In genomic region chr3:61645148-61645547, GRCh38 we compare ENCODE assay signal across 1 cellular context.
A peak's percentile ranks its signal among the peaks of the same experiment; 100 is the strongest.
TF ChIP-seq lines count a peak whose summit lies in the region.

No MANE protein-coding gene starts in this region.

TF ChIP-seq in HepG2, 621 proteins besides CTCF, POLR2A, EP300 and RAD21 (continued from another document and continues in another):
- no peak for TF ChIP-seq AKNA (CRISPR knock-in tag; IDR thresholded peaks at IDR 0.05; ENCODE audit: borderline replicate concordance)
- peak; percentile 14; the same call in 1 of the 2 replicates for TF ChIP-seq HMG20A (CRISPR knock-in tag; IDR thresholded peaks at IDR 0.05; ENCODE audit: borderline replicate concordance)
- TF ChIP-seq, protein P1, sequence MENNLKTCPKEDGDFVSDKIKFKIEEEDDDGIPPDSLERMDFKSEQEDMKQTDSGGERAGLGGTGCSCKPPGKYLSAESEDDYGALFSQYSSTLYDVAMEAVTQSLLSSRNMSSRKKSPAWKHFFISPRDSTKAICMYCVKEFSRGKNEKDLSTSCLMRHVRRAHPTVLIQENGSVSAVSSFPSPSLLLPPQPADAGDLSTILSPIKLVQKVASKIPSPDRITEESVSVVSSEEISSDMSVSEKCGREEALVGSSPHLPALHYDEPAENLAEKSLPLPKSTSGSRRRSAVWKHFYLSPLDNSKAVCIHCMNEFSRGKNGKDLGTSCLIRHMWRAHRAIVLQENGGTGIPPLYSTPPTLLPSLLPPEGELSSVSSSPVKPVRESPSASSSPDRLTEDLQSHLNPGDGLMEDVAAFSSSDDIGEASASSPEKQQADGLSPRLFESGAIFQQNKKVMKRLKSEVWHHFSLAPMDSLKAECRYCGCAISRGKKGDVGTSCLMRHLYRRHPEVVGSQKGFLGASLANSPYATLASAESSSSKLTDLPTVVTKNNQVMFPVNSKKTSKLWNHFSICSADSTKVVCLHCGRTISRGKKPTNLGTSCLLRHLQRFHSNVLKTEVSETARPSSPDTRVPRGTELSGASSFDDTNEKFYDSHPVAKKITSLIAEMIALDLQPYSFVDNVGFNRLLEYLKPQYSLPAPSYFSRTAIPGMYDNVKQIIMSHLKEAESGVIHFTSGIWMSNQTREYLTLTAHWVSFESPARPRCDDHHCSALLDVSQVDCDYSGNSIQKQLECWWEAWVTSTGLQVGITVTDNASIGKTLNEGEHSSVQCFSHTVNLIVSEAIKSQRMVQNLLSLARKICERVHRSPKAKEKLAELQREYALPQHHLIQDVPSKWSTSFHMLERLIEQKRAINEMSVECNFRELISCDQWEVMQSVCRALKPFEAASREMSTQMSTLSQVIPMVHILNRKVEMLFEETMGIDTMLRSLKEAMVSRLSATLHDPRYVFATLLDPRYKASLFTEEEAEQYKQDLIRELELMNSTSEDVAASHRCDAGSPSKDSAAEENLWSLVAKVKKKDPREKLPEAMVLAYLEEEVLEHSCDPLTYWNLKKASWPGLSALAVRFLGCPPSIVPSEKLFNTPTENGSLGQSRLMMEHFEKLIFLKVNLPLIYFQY (CRISPR knock-in tag; IDR thresholded peaks at IDR 0.05; ENCODE audit: borderline replicate concordance): no peak
- TF ChIP-seq, protein P2, sequence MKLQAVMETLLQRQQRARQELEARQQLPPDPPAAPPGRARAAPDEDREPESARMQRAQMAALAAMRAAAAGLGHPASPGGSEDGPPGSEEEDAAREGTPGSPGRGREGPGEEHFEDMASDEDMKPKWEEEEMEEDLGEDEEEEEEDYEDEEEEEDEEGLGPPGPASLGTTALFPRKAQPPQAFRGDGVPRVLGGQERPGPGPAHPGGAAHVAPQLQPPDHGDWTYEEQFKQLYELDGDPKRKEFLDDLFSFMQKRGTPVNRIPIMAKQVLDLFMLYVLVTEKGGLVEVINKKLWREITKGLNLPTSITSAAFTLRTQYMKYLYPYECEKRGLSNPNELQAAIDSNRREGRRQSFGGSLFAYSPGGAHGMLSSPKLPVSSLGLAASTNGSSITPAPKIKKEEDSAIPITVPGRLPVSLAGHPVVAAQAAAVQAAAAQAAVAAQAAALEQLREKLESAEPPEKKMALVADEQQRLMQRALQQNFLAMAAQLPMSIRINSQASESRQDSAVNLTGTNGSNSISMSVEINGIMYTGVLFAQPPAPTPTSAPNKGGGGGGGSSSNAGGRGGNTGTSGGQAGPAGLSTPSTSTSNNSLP (IDR thresholded peaks at IDR 0.05; ENCODE audit: low read depth, low read length): peak; percentile 19; the same call in 1 of the 2 replicates
- TF ChIP-seq, protein P3, sequence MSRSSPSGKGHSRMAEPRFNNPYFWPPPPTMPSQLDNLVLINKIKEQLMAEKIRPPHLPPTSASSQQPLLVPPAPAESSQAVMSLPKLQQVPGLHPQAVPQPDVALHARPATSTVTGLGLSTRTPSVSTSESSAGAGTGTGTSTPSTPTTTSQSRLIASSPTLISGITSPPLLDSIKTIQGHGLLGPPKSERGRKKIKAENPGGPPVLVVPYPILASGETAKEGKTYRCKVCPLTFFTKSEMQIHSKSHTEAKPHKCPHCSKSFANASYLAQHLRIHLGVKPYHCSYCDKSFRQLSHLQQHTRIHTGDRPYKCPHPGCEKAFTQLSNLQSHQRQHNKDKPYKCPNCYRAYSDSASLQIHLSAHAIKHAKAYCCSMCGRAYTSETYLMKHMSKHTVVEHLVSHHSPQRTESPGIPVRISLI (CRISPR knock-in tag; IDR thresholded peaks at IDR 0.05; ENCODE audit: borderline replicate concordance): no peak
- no peak for TF ChIP-seq ZNF331 (CRISPR knock-in tag; IDR thresholded peaks at IDR 0.05)
- TF ChIP-seq HMG20B (CRISPR knock-in tag; conservative IDR thresholded peaks at IDR 0.05): peak; percentile 54; the same call in 1 of the 2 replicates
- no peak for TF ChIP-seq PBX3 (CRISPR knock-in tag; IDR thresholded peaks at IDR 0.05; ENCODE audit: borderline replicate concordance)
- TF ChIP-seq SOX6 (IDR thresholded peaks at IDR 0.05): no peak
- peak; percentile 47 for TF ChIP-seq SOX6 (CRISPR knock-in tag; IDR thresholded peaks at IDR 0.05)
- no peak for TF ChIP-seq PHF21A (CRISPR knock-in tag; IDR thresholded peaks at IDR 0.05)
- no peak for TF ChIP-seq GLI4 (CRISPR knock-in tag; IDR thresholded peaks at IDR 0.05; ENCODE audit: borderline replicate concordance)
- TF ChIP-seq ZNF33B (CRISPR knock-in tag; IDR thresholded peaks at IDR 0.05): no peak
- TF ChIP-seq NR2F1 (CRISPR knock-in tag; IDR thresholded peaks at IDR 0.05): 0 out of 4 replicates have a peak, but pooled peaks of 1 of the 2 experiments have one; percentile 11
- TF ChIP-seq, protein P4, sequence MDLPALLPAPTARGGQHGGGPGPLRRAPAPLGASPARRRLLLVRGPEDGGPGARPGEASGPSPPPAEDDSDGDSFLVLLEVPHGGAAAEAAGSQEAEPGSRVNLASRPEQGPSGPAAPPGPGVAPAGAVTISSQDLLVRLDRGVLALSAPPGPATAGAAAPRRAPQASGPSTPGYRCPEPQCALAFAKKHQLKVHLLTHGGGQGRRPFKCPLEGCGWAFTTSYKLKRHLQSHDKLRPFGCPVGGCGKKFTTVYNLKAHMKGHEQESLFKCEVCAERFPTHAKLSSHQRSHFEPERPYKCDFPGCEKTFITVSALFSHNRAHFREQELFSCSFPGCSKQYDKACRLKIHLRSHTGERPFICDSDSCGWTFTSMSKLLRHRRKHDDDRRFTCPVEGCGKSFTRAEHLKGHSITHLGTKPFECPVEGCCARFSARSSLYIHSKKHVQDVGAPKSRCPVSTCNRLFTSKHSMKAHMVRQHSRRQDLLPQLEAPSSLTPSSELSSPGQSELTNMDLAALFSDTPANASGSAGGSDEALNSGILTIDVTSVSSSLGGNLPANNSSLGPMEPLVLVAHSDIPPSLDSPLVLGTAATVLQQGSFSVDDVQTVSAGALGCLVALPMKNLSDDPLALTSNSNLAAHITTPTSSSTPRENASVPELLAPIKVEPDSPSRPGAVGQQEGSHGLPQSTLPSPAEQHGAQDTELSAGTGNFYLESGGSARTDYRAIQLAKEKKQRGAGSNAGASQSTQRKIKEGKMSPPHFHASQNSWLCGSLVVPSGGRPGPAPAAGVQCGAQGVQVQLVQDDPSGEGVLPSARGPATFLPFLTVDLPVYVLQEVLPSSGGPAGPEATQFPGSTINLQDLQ (CRISPR knock-in tag; IDR thresholded peaks at IDR 0.05): no peak
- TF ChIP-seq ZNF577 (CRISPR knock-in tag; IDR thresholded peaks at IDR 0.05; ENCODE audit: borderline replicate concordance, low read depth): no peak
- peak; percentile 25; the same call in 1 of the 2 replicates for TF ChIP-seq NCOA2 (CRISPR knock-in tag; IDR thresholded peaks at IDR 0.05)
- TF ChIP-seq NFYB (CRISPR knock-in tag; IDR thresholded peaks at IDR 0.05): peak; percentile 84
- TF ChIP-seq NFYC (CRISPR knock-in tag; IDR thresholded peaks at IDR 0.05): peak; percentile 75
- no peak for TF ChIP-seq MTA3 (CRISPR knock-in tag; IDR thresholded peaks at IDR 0.05)
- no peak for TF ChIP-seq KDM1A (CRISPR knock-in tag; IDR thresholded peaks at IDR 0.05)
- TF ChIP-seq ZNF766 (CRISPR knock-in tag; IDR thresholded peaks at IDR 0.05; ENCODE audit: borderline replicate concordance): no peak
- TF ChIP-seq NFIC (IDR thresholded peaks at IDR 0.05; ENCODE audit: low read length): peak; percentile 24; the same call in 1 of the 2 replicates
- peak; percentile 71 for TF ChIP-seq TBX2 (CRISPR knock-in tag; IDR thresholded peaks at IDR 0.05; ENCODE audit: borderline replicate concordance)
- no peak for TF ChIP-seq SIN3B (IDR thresholded peaks at IDR 0.05; ENCODE audit: low read length)
- TF ChIP-seq, protein P5, sequence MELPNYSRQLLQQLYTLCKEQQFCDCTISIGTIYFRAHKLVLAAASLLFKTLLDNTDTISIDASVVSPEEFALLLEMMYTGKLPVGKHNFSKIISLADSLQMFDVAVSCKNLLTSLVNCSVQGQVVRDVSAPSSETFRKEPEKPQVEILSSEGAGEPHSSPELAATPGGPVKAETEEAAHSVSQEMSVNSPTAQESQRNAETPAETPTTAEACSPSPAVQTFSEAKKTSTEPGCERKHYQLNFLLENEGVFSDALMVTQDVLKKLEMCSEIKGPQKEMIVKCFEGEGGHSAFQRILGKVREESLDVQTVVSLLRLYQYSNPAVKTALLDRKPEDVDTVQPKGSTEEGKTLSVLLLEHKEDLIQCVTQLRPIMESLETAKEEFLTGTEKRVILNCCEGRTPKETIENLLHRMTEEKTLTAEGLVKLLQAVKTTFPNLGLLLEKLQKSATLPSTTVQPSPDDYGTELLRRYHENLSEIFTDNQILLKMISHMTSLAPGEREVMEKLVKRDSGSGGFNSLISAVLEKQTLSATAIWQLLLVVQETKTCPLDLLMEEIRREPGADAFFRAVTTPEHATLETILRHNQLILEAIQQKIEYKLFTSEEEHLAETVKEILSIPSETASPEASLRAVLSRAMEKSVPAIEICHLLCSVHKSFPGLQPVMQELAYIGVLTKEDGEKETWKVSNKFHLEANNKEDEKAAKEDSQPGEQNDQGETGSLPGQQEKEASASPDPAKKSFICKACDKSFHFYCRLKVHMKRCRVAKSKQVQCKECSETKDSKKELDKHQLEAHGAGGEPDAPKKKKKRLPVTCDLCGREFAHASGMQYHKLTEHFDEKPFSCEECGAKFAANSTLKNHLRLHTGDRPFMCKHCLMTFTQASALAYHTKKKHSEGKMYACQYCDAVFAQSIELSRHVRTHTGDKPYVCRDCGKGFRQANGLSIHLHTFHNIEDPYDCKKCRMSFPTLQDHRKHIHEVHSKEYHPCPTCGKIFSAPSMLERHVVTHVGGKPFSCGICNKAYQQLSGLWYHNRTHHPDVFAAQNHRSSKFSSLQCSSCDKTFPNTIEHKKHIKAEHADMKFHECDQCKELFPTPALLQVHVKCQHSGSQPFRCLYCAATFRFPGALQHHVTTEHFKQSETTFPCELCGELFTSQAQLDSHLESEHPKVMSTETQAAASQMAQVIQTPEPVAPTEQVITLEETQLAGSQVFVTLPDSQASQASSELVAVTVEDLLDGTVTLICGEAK (IDR thresholded peaks at IDR 0.05): no peak
- TF ChIP-seq, protein P5 (CRISPR knock-in tag; IDR thresholded peaks at IDR 0.05): no peak
